Comparison of ENCODE assay signal across 20 cellular contexts in the genomic region with DNA sequence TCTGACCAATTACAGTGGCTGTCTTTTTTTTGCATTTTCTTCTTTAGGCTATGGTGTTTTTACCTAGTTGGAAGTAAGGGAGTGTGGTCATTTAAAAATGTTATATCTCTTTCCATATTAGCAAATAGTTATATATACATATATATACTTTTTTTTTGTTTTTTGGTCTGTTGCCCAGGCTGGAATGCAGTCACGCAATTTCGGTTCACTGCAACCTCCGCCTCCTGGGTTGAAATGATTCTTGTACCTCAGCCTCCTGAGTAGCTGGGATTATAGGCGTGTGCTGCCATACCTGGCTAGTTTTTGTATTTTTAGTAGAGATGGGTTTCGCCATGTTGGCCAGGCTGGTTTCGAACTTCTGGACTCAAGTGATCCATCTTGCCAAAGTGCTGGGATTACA.
"Had no signal": no experiment of that assay in that cellular context is flagged by ENCODE, and none has a peak within 500 bp of the region (broad histone marks: within the 10 kb centered on the region; RNA-seq: fewer than 3 reads in every experiment).

No MANE protein-coding gene starts in this region.

- H3K9me3 ChIP-seq: adrenal gland, SK-N-SH had no signal

- FAIRE-seq: RCC 7860 had no signal

- ATAC-seq: activated CD4-positive, CD25-positive, alpha-beta regulatory T cell treated with anti-CD3 and anti-CD28 coated beads, Interleukin-2, amount 50 U/mL, for 24 hours; activated CD8-positive, alpha-beta T cell treated with anti-CD3 and anti-CD28 coated beads for 36 hours; activated T-cell treated with anti-CD3 and anti-CD28 coated beads, Interleukin-2, amount 50 U/mL, for 72 hours had no signal

- DNase-seq: activated CD4-positive, alpha-beta T cell treated with anti-CD3 and anti-CD28 coated beads for 4 hours; activated CD8-positive, alpha-beta memory T cell treated with anti-CD3 and anti-CD28 coated beads, Interleukin-2, amount 50 U/mL, for 4 hours; activated CD8-positive, alpha-beta T cell treated with anti-CD3 and anti-CD28 coated beads for 36 hours; activated naive CD4-positive, alpha-beta T cell treated with anti-CD3 and anti-CD28 coated beads, Interleukin-2, amount 50 U/mL, for 16 hours; activated naive CD8-positive, alpha-beta T cell treated with anti-CD3 and anti-CD28 coated beads, Interleukin-2, amount 10 ng/mL, durations not matched to agents 7 days and 5 days; activated T-cell treated with anti-CD3 and anti-CD28 coated beads, Interleukin-2, amount 50 U/mL, for 72 hours; adrenal gland; anterior cingulate cortex; caudate nucleus; MM.1S; NCI-H1048; NCI-H146; NCI-H187 treated with DMSO at 0.1 percent for 48 hours; NCI-H2081 treated with DMSO at 0.1 percent for 48 hours; NCI-H446; NCI-H524; SK-N-SH; T-helper 1 cell had no signal

- H3K36me3 ChIP-seq: adrenal gland had no signal

- H3K4me3 ChIP-seq: adrenal gland had no signal

- H3K27me3 ChIP-seq: adrenal gland had no signal
